35 cellular contexts compared by ENCODE assay signal in the genomic region with DNA sequence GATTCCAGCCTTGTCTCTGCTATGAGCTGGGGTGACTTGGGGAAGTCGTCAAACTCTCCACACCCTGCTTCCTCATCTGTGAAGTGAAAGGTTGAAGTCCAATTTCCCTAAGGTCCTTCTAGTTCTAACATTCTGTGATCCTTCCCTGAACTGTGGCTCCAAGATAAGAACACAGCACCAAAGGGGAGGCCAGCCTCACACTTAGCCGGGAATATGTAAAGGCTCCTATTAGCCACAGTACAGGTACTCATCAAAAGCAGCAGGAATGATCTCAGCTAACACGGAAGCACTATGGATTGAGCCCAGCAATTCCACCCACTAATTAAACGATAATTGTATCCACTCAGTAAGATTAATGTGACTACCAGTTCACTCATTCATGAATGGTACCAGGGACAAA. TPM values are rescaled to one million over a fixed set of nuclear protein-coding genes. Genes with fewer than 3 reads are reported as not detected.
"Had no signal": no experiment of that assay in that cellular context is flagged by ENCODE, and none has a peak within 500 bp of the region (broad histone marks: within the 10 kb centered on the region; RNA-seq: fewer than 3 reads in every experiment).

No MANE protein-coding gene starts in this region.

- H3K36me3 Mint-ChIP-seq: activated CD8-positive, alpha-beta memory T cell treated with anti-CD3 and anti-CD28 coated beads, Interleukin-2, amount 10 ng/mL, durations not matched to agents 7 days and 5 days; activated naive CD8-positive, alpha-beta T cell; stimulated activated memory B cell treated with anti-CD40 and anti-IgM and Interleukin-4, amounts not matched to agents 10 μg/mL and 1 μg/mL and 100 μg/mL, for 72 hours had no signal

- H3K36me3 ChIP-seq: gastrocnemius medialis, ovary, prostate gland, sigmoid colon, stomach, thyroid gland, upper lobe of right lung had no signal

- ATAC-seq: activated CD4-positive, alpha-beta T cell treated with anti-CD3 and anti-CD28 coated beads for 36 hours; activated CD8-positive, alpha-beta memory T cell treated with anti-CD3 and anti-CD28 coated beads, Interleukin-2, amount 10 ng/mL, durations not matched to agents 7 days and 5 days; activated CD8-positive, alpha-beta T cell treated with anti-CD3 and anti-CD28 coated beads, Interleukin-2, amount 10 ng/mL, durations not matched to agents 7 days and 5 days; activated T-cell treated with anti-CD3 and anti-CD28 coated beads, Interleukin-2, amount 50 U/mL, for 72 hours; gastrocnemius medialis; left ventricle myocardium superior; stimulated activated memory B cell treated with anti-CD40 and anti-IgM and Interleukin-4, amounts not matched to agents 10 μg/mL and 1 μg/mL and 100 μg/mL, for 72 hours; upper lobe of right lung had no signal

- H3K27ac Mint-ChIP-seq: activated CD4-positive, alpha-beta T cell treated with anti-CD3 and anti-CD28 coated beads for 36 hours; activated CD8-positive, alpha-beta memory T cell treated with anti-CD3 and anti-CD28 coated beads, Interleukin-2, amount 10 ng/mL, durations not matched to agents 7 days and 5 days; activated CD8-positive, alpha-beta T cell treated with anti-CD3 and anti-CD28 coated beads, Interleukin-2, amount 10 ng/mL, durations not matched to agents 7 days and 5 days; activated naive CD8-positive, alpha-beta T cell; activated T-cell treated with anti-CD3 and anti-CD28 coated beads, Interleukin-2, amount 50 U/mL, for 72 hours; memory B cell; naive B cell; nephron progenitor cell; stimulated activated memory B cell treated with anti-CD40 and anti-IgM and Interleukin-4, amounts not matched to agents 10 μg/mL and 1 μg/mL and 100 μg/mL, for 72 hours; T-helper 2 cell treated with Interferon-gamma antibody and Interleukin-4, amounts not matched to agents 5 μg/mL and 100 μg/mL, for 36 hours had no signal

- H3K27me3 ChIP-seq: ovary, thyroid gland had no signal

- H3K4me3 ChIP-seq: gastrocnemius medialis, ovary, prostate gland, sigmoid colon, smooth muscle cell, stomach, thyroid gland, upper lobe of right lung had no signal

- H3K9me3 Mint-ChIP-seq: activated T-cell treated with anti-CD3 and anti-CD28 coated beads, Interleukin-2, amount 50 U/mL, for 72 hours; central memory CD8-positive, alpha-beta T cell; memory B cell; naive B cell; nephron progenitor cell; stimulated activated memory B cell treated with anti-CD40 and anti-IgM and Interleukin-4, amounts not matched to agents 10 μg/mL and 1 μg/mL and 100 μg/mL, for 72 hours; T-helper 2 cell treated with Interferon-gamma antibody and Interleukin-4, amounts not matched to agents 5 μg/mL and 100 μg/mL, for 36 hours had no signal

- FAIRE-seq: bronchial epithelial cell had no signal

- DNase-seq: activated CD4-positive, alpha-beta T cell treated with anti-CD3 and anti-CD28 coated beads for 36 hours; activated CD4-positive, CD25-positive, alpha-beta regulatory T cell; activated CD8-positive, alpha-beta memory T cell treated with anti-CD3 and anti-CD28 coated beads, Interleukin-2, amount 10 ng/mL, durations not matched to agents 7 days and 5 days; activated CD8-positive, alpha-beta T cell treated with anti-CD3 and anti-CD28 coated beads, Interleukin-2, amount 10 ng/mL, durations not matched to agents 7 days and 5 days; activated naive CD4-positive, alpha-beta T cell treated with Interleukin-2 at 50 U/mL for 16 hours; activated T-cell treated with anti-CD3 and anti-CD28 coated beads, Interleukin-2, amount 50 U/mL, for 72 hours; anterior cingulate cortex; dermis blood vessel endothelial cell; effector memory CD4-positive, alpha-beta T cell; erythroblast; gastrocnemius medialis; glutamatergic neuron; islet precursor cell; left ventricle myocardium superior; naive B cell; nephron progenitor cell; ovary; retina; sigmoid colon; stimulated activated CD4-positive, alpha-beta T cell treated with anti-CD3 and anti-CD28 coated beads, Interleukin-1b, Interleukin-23, amount 100 ng/mL, for 48 hours; stimulated activated CD4-positive, alpha-beta T cell treated with anti-CD3 and anti-CD28 coated beads, Interleukin-4, amount 100 ng/mL, for 4 hours; stimulated activated CD8-positive, alpha-beta memory T cell treated with anti-CD3 and anti-CD28 coated beads, Interleukin-4, amount 100 ng/mL, for 48 hours; stomach; T-helper 1 cell; thyroid gland; upper lobe of right lung had no signal

- H3K9me3 ChIP-seq: gastrocnemius medialis, ovary, prostate gland, sigmoid colon, stomach, thyroid gland, upper lobe of right lung had no signal

- H3K27ac ChIP-seq: gastrocnemius medialis, ovary, prostate gland, sigmoid colon, stomach, thyroid gland, upper lobe of right lung had no signal

- H3K4me3 Mint-ChIP-seq: activated CD4-positive, alpha-beta T cell treated with anti-CD3 and anti-CD28 coated beads for 36 hours; activated CD8-positive, alpha-beta memory T cell treated with anti-CD3 and anti-CD28 coated beads, Interleukin-2, amount 10 ng/mL, durations not matched to agents 7 days and 5 days; activated CD8-positive, alpha-beta T cell treated with anti-CD3 and anti-CD28 coated beads, Interleukin-2, amount 10 ng/mL, durations not matched to agents 7 days and 5 days; activated naive CD8-positive, alpha-beta T cell; activated T-cell treated with anti-CD3 and anti-CD28 coated beads, Interleukin-2, amount 50 U/mL, for 72 hours; central memory CD8-positive, alpha-beta T cell; memory B cell; naive B cell; nephron progenitor cell; stimulated activated memory B cell treated with anti-CD40 and anti-IgM and Interleukin-4, amounts not matched to agents 10 μg/mL and 1 μg/mL and 100 μg/mL, for 72 hours; T-helper 2 cell treated with Interferon-gamma antibody and Interleukin-4, amounts not matched to agents 5 μg/mL and 100 μg/mL, for 36 hours had no signal

RNA-seq across cellular contexts. Expression of gene SLC30A10, which starts 4.0 kb away (rescaled TPM):
- total RNA-seq: activated CD4-positive, alpha-beta T cell treated with anti-CD3 and anti-CD28 coated beads for 36 hours; activated CD8-positive, alpha-beta memory T cell treated with anti-CD3 and anti-CD28 coated beads, Interleukin-2, amount 10 ng/mL, durations not matched to agents 7 days and 5 days; activated CD8-positive, alpha-beta T cell treated with anti-CD3 and anti-CD28 coated beads, Interleukin-2, amount 10 ng/mL, durations not matched to agents 7 days and 5 days; activated T-cell treated with anti-CD3 and anti-CD28 coated beads, Interleukin-2, amount 50 U/mL, for 72 hours; bronchial epithelial cell; dermis blood vessel endothelial cell; gastrocnemius medialis; mononuclear cell; smooth muscle cell; upper lobe of right lung had no signal
- polyA plus RNA-seq: smooth muscle cell, stomach had no signal
